ENCODE assay signal across 29 cellular contexts in genomic region chr14:95889236-95889979, GRCh38. TPM values are rescaled to one million over a fixed set of nuclear protein-coding genes. Genes with fewer than 3 reads are reported as not detected.
A peak's percentile ranks its signal among the peaks of the same experiment; 100 is the strongest.
DNase-seq lines count a peak whose midpoint lies in the region; ATAC-seq and TF ChIP-seq lines count a peak whose summit lies in the region.
"Had no signal": no experiment of that assay in that cellular context is flagged by ENCODE, and none has a peak within 500 bp of the region (broad histone marks: within the 10 kb centered on the region; RNA-seq: fewer than 3 reads in every experiment).

No MANE protein-coding gene starts in this region.

- no peaks in the 10 kb centered on the region for H4K20me1 ChIP-seq in IMR-90 (ENCODE audit: insufficient read depth, low read length)

- BruUV-seq in IMR-90 (replicated peaks; lab: Mats Ljungman, UMichigan) = no TSS peak

- H3K27ac ChIP-seq in IMR-90 (ENCODE audit: insufficient read depth, low read length) (no peak overlapping the region), parathyroid adenoma (no peak overlapping the region), heart left ventricle (no peak overlapping the region)
- H3K27ac ChIP-seq: esophagus squamous epithelium, hepatocyte, neural progenitor cell, psoas muscle, sigmoid colon, upper lobe of right lung, WERI-Rb-1 had no signal

- no peaks in the 10 kb centered on the region for H3K9me1 ChIP-seq in IMR-90 (ENCODE audit: insufficient read depth, low read length)

- dilution Hi-C loops in IMR-90 (cut with HindIII; ENCODE audit: low sequenced_read_pairs, unreplicated experiment) = no loop called here

- H2BK15ac ChIP-seq in IMR-90 (ENCODE audit: low read depth, low read length) = no peak overlapping the region

- H3K9me3 ChIP-seq in IMR-90 (ENCODE audit: control insufficient read depth, insufficient read depth, low read length) (no peaks in the 10 kb centered on the region), parathyroid adenoma (ENCODE audit: control insufficient read depth, low read length) (no peaks in the 10 kb centered on the region), heart left ventricle (no peaks in the 10 kb centered on the region)
- H3K9me3 ChIP-seq: esophagus squamous epithelium, psoas muscle, sigmoid colon, upper lobe of right lung had no signal

- H3K36me3 ChIP-seq in IMR-90 (ENCODE audit: control insufficient read depth, insufficient read depth, low read length) = no peaks in the 10 kb centered on the region
- no peaks in the 10 kb centered on the region for H3K36me3 ChIP-seq in parathyroid adenoma (ENCODE audit: control insufficient read depth, insufficient read depth, low read length)
- H3K36me3 ChIP-seq in heart left ventricle = no peaks in the 10 kb centered on the region
- H3K36me3 ChIP-seq: esophagus squamous epithelium, neural progenitor cell, sigmoid colon, upper lobe of right lung, WERI-Rb-1 had no signal

- H4K5ac ChIP-seq in IMR-90 (ENCODE audit: low read depth, low read length) = no peak overlapping the region

- in situ Hi-C loops in IMR-90 (cut with MboI; ENCODE audit: low sequenced_read_pairs) = no loop called here

- no peak overlapping the region for H3K4ac ChIP-seq in IMR-90 (ENCODE audit: low read depth, low read length)

- peak overlapping the region; percentile 55 for H2AFZ ChIP-seq in IMR-90 (replicated peaks; ENCODE audit: low read length, poor library complexity)
- H2AFZ ChIP-seq in parathyroid adenoma = peak overlapping the region; percentile 54
- H2AFZ ChIP-seq: hepatocyte, neural progenitor cell had no signal

- CTCF ChIA-PET in IMR-90 (lab: Yijun Ruan, JAX) = no interaction called here

- no peak overlapping the region for H4K8ac ChIP-seq in IMR-90 (ENCODE audit: low read depth in 2 of 2, low read length in 2 of 2)

- H3K4me1 ChIP-seq in IMR-90 (ENCODE audit: control insufficient read depth, insufficient read depth, low read length) (no peaks in the 10 kb centered on the region), parathyroid adenoma (peaks cover 32% of the 10 kb centered on the region), heart left ventricle (no peaks in the 10 kb centered on the region)
- H3K4me1 ChIP-seq: esophagus squamous epithelium, neural progenitor cell, psoas muscle, sigmoid colon, upper lobe of right lung had no signal

- H4K91ac ChIP-seq in IMR-90 (ENCODE audit: insufficient read depth, low read depth, low read length) = no peak overlapping the region

- DNase-seq in GM12865 (ENCODE audit: low read depth) (peak; percentile 31), IMR-90 (no peak), RPMI8226 (peak; percentile 16), GOT3 (lab: John Stamatoyannopoulos, UW) (no peak), heart left ventricle (no peak)
- DNase-seq: activated CD4-positive, alpha-beta T cell treated with anti-CD3 and anti-CD28 coated beads, Interleukin-2, amount 10 ng/mL, durations not matched to agents 7 days and 5 days; activated gamma-delta T cell treated with Interleukin-2 at 50 U/mL for 16 hours; activated naive CD8-positive, alpha-beta T cell treated with anti-CD3 and anti-CD28 coated beads, Interleukin-2, amount 50 U/mL, for 24 hours; activated T-cell treated with anti-CD3 and anti-CD28 coated beads, Interleukin-2, amount 50 U/mL, for 24 hours; caudate nucleus; DMS79; esophagus squamous epithelium; foreskin melanocyte; mesenchymal stem cell; NCI-H187; psoas muscle; sigmoid colon; stimulated activated CD4-positive, alpha-beta T cell treated with anti-CD3 and anti-CD28 coated beads, Interleukin-4, amount 100 ng/mL, for 24 hours; substantia nigra; upper lobe of right lung; WERI-Rb-1 had no signal

- H2AK9ac ChIP-seq in IMR-90 (replicated peaks; ENCODE audit: low read depth, low read length, poor library complexity) = no peak overlapping the region

- POLR2A ChIA-PET in IMR-90 (lab: Charles Lee; ENCODE audit: unreplicated experiment) = no interaction called here

- H3K9ac ChIP-seq in IMR-90 (ENCODE audit: low read depth, low read length) (no peak overlapping the region), parathyroid adenoma (no peak overlapping the region)
- H3K9ac ChIP-seq: neural progenitor cell had no signal

- H3K14ac ChIP-seq in IMR-90 (replicated peaks; ENCODE audit: low read depth, low read length) = no peak overlapping the region

- 50% methylated on average over 2 of the region's 11 CpGs; no CpG with 5 or more reads in 1 of the 2 experiments for WGBS in IMR-90 (ENCODE audit: extremely low coverage in 2 of 2, insufficient read length in 1 of 2), 2 experiments
- 64 to 70% (median 69%) methylated on average over 11 of the region's 11 CpGs for WGBS in heart left ventricle, 4 donors

- no peak overlapping the region for H2BK120ac ChIP-seq in IMR-90 (ENCODE audit: low read depth, low read length)

- no peak overlapping the region for H2BK20ac ChIP-seq in IMR-90 (ENCODE audit: low read depth, low read length)

- no peak overlapping the region for H3K23ac ChIP-seq in IMR-90 (ENCODE audit: low read depth, low read length)

- H3K79me1 ChIP-seq in IMR-90 (ENCODE audit: low read depth in 1 of 2, low read length in 2 of 2) = no peaks in the 10 kb centered on the region

- H3K4me2 ChIP-seq in IMR-90 (ENCODE audit: low read depth, low read length) = no peak overlapping the region
- no peak overlapping the region for H3K4me2 ChIP-seq in parathyroid adenoma (ENCODE audit: low read length)
- H3K4me2 ChIP-seq: hepatocyte, neural progenitor cell had no signal

- H3K27me3 ChIP-seq in IMR-90 (ENCODE audit: control insufficient read depth, insufficient read depth, low read length) = peaks cover 4% of the 10 kb centered on the region
- H3K27me3 ChIP-seq in parathyroid adenoma (ENCODE audit: control insufficient read depth, insufficient read depth, low read length) = no peaks in the 10 kb centered on the region
- peaks cover 0 to 53% (median under 1%) of the 10 kb centered on the region in 9 donors for H3K27me3 ChIP-seq in heart left ventricle
- H3K27me3 ChIP-seq: neural progenitor cell, upper lobe of right lung had no signal

- H2BK5ac ChIP-seq in IMR-90 (ENCODE audit: low read depth, low read length, poor library complexity, severe bottlenecking) = no peak overlapping the region

- peaks cover 21% of the 10 kb centered on the region for H3K79me2 ChIP-seq in parathyroid adenoma
- H3K79me2 ChIP-seq: hepatocyte had no signal

- H3K4me3 ChIP-seq in GM12865 (ENCODE audit: low read depth, low read length) (no peak overlapping the region), IMR-90 (ENCODE audit: insufficient read depth, low read depth, low read length) (no peak overlapping the region), parathyroid adenoma (ENCODE audit: low read depth, low read length) (no peak overlapping the region), heart left ventricle (no peak overlapping the region)
- H3K4me3 ChIP-seq: esophagus squamous epithelium, hepatocyte, neural progenitor cell, psoas muscle, sigmoid colon, upper lobe of right lung had no signal

- TF ChIP-seq POLR2A in IMR-90 (IDR thresholded peaks at IDR 0.05; ENCODE audit: low read depth, low read length) = no peak
- no peak for TF ChIP-seq POLR2A in heart left ventricle (IDR thresholded peaks at IDR 0.05)

- ATAC-seq in IMR-90 (ENCODE audit: low read depth) = no peak
- ATAC-seq in heart left ventricle = no peak
- no peak for ATAC-seq in GM21367 (IDR thresholded peaks at IDR 0.05; ENCODE audit: unreplicated experiment)
- ATAC-seq: activated naive CD8-positive, alpha-beta T cell treated with anti-CD3 and anti-CD28 coated beads, Interleukin-2, amount 50 U/mL, for 24 hours; left lobe of liver; psoas muscle; stimulated activated effector memory CD8-positive, alpha-beta T cell treated with anti-CD3 and anti-CD28 coated beads, Interleukin-12 subunit alpha, Interleukin-12 subunit beta, amount 100 ng/mL, for 72 hours; upper lobe of right lung had no signal

- no peak overlapping the region for H3K18ac ChIP-seq in IMR-90 (ENCODE audit: low read depth, low read length)

- no peak overlapping the region for H3K56ac ChIP-seq in IMR-90 (ENCODE audit: extremely low read depth, insufficient read depth, low read length)

- intact Hi-C loops in IMR-90 (cut with micrococcal nuclease) (no loop called here), heart left ventricle (cut with DNase I) (no loop called here)

- no peak overlapping the region for H2AK5ac ChIP-seq in IMR-90 (ENCODE audit: low read depth, low read length)

- TF ChIP-seq RAD21 in IMR-90 (IDR thresholded peaks at IDR 0.05; ENCODE audit: low read length) = no peak

- no peak for TF ChIP-seq CTCF in GM12865 (IDR thresholded peaks at IDR 0.05; ENCODE audit: insufficient read depth, low read depth, low read length, missing control alignments)
- no peak for TF ChIP-seq CTCF in IMR-90 (conservative IDR thresholded peaks at IDR 0.05; ENCODE audit: low read depth, low read length)
- TF ChIP-seq CTCF in parathyroid adenoma (IDR thresholded peaks at IDR 0.05) = no peak
- TF ChIP-seq CTCF in heart left ventricle (IDR thresholded peaks at IDR 0.05) = no peak

TF ChIP-seq in IMR-90, 13 proteins besides CTCF, POLR2A, EP300 and RAD21 (continues in another document):
- TF ChIP-seq MAFK (IDR thresholded peaks at IDR 0.05; ENCODE audit: low read depth, low read length) (no peak), MXI1 (IDR thresholded peaks at IDR 0.05; ENCODE audit: borderline replicate concordance, low read depth, low read length) (no peak), RFX5 (IDR thresholded peaks at IDR 0.05; ENCODE audit: low read depth, low read length) (no peak), BHLHE40 (IDR thresholded peaks at IDR 0.05; ENCODE audit: low read depth, low read length) (no peak), CHD1 (IDR thresholded peaks at IDR 0.05; ENCODE audit: low read depth, low read length) (no peak), USF2 (IDR thresholded peaks at IDR 0.05; ENCODE audit: low read depth, low read length) (no peak), RCOR1 (IDR thresholded peaks at IDR 0.05; ENCODE audit: insufficient replicate concordance, low read length) (no peak), CEBPB (IDR thresholded peaks at IDR 0.05; ENCODE audit: low read depth, low read length) (no peak), SMC3 (IDR thresholded peaks at IDR 0.05; ENCODE audit: low read depth, low read length) (no peak)

RNA-seq across cellular contexts. Expression of gene TUNAR, which starts 12.8 kb away (rescaled TPM):
- total RNA-seq in IMR-90 (2012; rRNA removed) (not detected in 2 replicates), heart left ventricle (not detected)
- polyA plus RNA-seq in IMR-90 (2012; rRNA removed) (not detected in 2 replicates), heart left ventricle (not detected)
- not detected in 2 replicates for polyA plus RNA-seq in IMR-90 (2012; cell fraction: cytosol; rRNA removed)
- not detected in 2 replicates for polyA plus RNA-seq in IMR-90 (2012; cell fraction: nucleus; rRNA removed; ENCODE audit: low replicate concordance)
- total RNA-seq: activated CD4-positive, alpha-beta T cell treated with anti-CD3 and anti-CD28 coated beads, Interleukin-2, amount 10 ng/mL, durations not matched to agents 7 days and 5 days; esophagus squamous epithelium; left lobe of liver; psoas muscle; sigmoid colon; upper lobe of right lung had no signal
- polyA plus RNA-seq: AG04450, CD14-positive monocyte, hepatocyte had no signal

Comparison
In these comparisons a context has a peak if more than half of its experiments do, and no peak if none do; other contexts are left out.
1. DNase-seq: peak in GM12865 (single experiment) and RPMI8226 (single experiment); none in IMR-90 (single experiment), GOT3 (single experiment) and heart left ventricle (0 of 5).